ENCODE assay signal across 8 cellular contexts in the genomic region with DNA sequence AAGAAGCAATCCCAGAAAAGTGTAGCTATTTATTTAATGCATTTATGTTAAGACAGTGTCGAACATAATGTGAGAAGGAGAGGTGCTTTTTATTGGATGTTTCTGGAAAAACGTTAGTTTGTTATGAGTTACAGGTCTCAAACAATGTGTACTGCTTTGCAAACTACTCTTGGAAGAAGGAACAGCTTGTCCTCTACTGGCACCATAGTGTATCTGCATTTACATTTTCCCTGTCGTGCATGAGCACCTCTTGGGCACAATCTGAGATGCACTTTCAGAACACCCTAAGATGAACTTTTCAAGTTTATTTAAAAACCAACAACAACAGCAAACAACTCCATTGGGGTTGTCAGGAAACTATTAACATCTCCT. TPM values are rescaled to one million over a fixed set of nuclear protein-coding genes. Genes with fewer than 3 reads are reported as not detected.
A peak's percentile ranks its signal among the peaks of the same experiment; 100 is the strongest.
DNase-seq lines count a peak whose midpoint lies in the region; ATAC-seq, FAIRE-seq and TF ChIP-seq lines count a peak whose summit lies in the region.

No MANE protein-coding gene starts in this region.

- H3K9me3 ChIP-seq in A673 (ENCODE audit: low read depth, low read length, poor library complexity, severe bottlenecking): no peaks in the 10 kb centered on the region

- intact Hi-C loops in A673 (cut with micrococcal nuclease; ENCODE audit: unreplicated experiment): no loop called here

- ATAC-seq in GM18907 (IDR thresholded peaks at IDR 0.05; ENCODE audit: unreplicated experiment) (peak; percentile 48), GM21447 (IDR thresholded peaks at IDR 0.05; ENCODE audit: unreplicated experiment) (no peak), GM21367 (IDR thresholded peaks at IDR 0.05; ENCODE audit: unreplicated experiment) (no peak)

- DNase-seq in A673 (ENCODE audit: low spot score) (peak; percentile 19), iris pigment epithelial cell (ENCODE audit: low read depth) (peak; percentile 69), NCI-H2081 treated with DMSO at 0.1 percent for 48 hours (lab: John Stamatoyannopoulos, UW) (no peak), NCI-H446 (lab: John Stamatoyannopoulos, UW) (no peak)

- BruUV-seq in A673 (replicated peaks; lab: Mats Ljungman, UMichigan): no TSS peak

- no peaks in the 10 kb centered on the region for H3K4me1 ChIP-seq in A673 (ENCODE audit: insufficient read depth, low read length, poor library complexity, severe bottlenecking)

- H3K27ac ChIP-seq in A673 (ENCODE audit: low read depth, low read length, poor library complexity, severe bottlenecking): no peak overlapping the region

- TF ChIP-seq CTCF in A673 (conservative IDR thresholded peaks at IDR 0.05; ENCODE audit: low read depth, low read length): peak; percentile 42; the same call in 1 of the 2 replicates

- POLR2A ChIA-PET in A673 (lab: Charles Lee; ENCODE audit: low non-redundant PET): interaction anchor here (0.6 kb wide), 1 partner anchor 66 kb away, joined by 3 read pairs; no protein-coding TSS in a partner anchor

- no peak overlapping the region for H3K4me3 ChIP-seq in A673 (ENCODE audit: low read depth, low read length, poor library complexity, severe bottlenecking)

- CTCF ChIA-PET in A673 (lab: Charles Lee): no interaction called here

- H3K27me3 ChIP-seq in A673 (replicated peaks; ENCODE audit: insufficient read depth, low read depth, low read length, poor library complexity): no peaks in the 10 kb centered on the region

- no peaks in the 10 kb centered on the region for H3K36me3 ChIP-seq in A673 (ENCODE audit: insufficient read depth, low read length, poor library complexity, severe bottlenecking)

- FAIRE-seq in TTC549 (lab: Jason Lieb, UNC): peak; percentile 78

RNA-seq across cellular contexts. Expression of a gene that starts 22.8 kb away (rescaled TPM):
- total RNA-seq in A673 (2021): 8.7 and 12.8 TPM in 2 replicates

RNA-seq across cellular contexts. Expression of a gene that starts 35.5 kb away (rescaled TPM):
- 0.86 and 1.8 TPM in 2 replicates for total RNA-seq in A673 (2021)

Comparison
In these comparisons a context has a peak if more than half of its experiments do, and no peak if none do; other contexts are left out.
1. DNase-seq: peak in A673 (single experiment) and iris pigment epithelial cell (single experiment); none in NCI-H2081 treated with DMSO at 0.1 percent for 48 hours (single experiment) and NCI-H446 (0 of 2).